In the genomic region with DNA sequence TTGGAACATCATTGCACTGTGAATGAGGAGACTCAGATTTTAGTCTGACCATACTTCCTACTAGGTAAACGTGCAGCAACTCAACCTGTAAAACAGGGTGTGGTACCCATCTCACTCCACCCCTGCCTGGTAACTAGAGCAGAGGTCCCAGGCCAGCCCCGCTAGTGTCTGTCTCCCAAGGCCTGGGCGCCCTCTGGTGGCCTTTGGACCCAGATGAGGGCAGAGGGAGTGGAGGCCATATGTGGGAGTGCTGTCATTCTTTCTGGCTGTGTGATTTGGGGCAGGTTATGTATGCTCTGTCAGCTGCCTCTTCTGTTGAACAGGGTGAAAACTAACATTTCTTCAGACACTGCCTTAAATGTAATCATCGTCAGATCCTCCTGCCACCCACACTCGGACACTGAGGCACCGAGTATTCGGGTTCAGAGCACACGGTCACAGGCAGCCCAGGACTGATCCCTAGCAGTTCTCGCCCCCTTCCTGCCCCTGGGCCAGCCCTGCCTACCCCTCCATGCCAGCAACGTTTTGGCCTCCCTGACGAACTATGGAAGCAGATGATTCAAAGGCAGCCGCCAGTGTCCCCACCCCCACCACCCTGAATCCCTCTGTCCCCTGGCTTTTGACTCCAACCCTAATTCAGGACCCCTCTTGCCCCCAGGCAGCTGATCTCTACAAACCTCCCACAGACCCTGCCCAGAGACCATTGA, we compare ENCODE assay signal across 8 cellular contexts.
A peak's percentile ranks its signal among the peaks of the same experiment; 100 is the strongest.
DNase-seq lines count a peak whose midpoint lies in the region; ATAC-seq and TF ChIP-seq lines count a peak whose summit lies in the region.

No MANE protein-coding gene starts in this region.

- peaks cover 51 to 99% (median 88%) of the 10 kb centered on the region in 7 donors for H3K4me1 Mint-ChIP-seq in naive thymus-derived CD4-positive, alpha-beta T cell
- H3K4me1 Mint-ChIP-seq in stimulated activated effector memory CD8-positive, alpha-beta T cell treated with anti-CD3 and anti-CD28 coated beads, Interleukin-12 subunit alpha, Interleukin-12 subunit beta, amount 100 ng/mL, for 72 hours, result peaks cover 78% of the 10 kb centered on the region

- H3K4me3 Mint-ChIP-seq in naive thymus-derived CD4-positive, alpha-beta T cell, result peak overlapping the region; percentile 17 to 75 (median 52)
- no peak overlapping the region for H3K4me3 Mint-ChIP-seq in stimulated activated effector memory CD8-positive, alpha-beta T cell treated with anti-CD3 and anti-CD28 coated beads, Interleukin-12 subunit alpha, Interleukin-12 subunit beta, amount 100 ng/mL, for 72 hours

- H3K27ac ChIP-seq in OCI-LY1 (ENCODE audit: low read depth, low read length, poor library complexity, severe bottlenecking), result peak overlapping the region; percentile 25
- peak overlapping the region; percentile 57 for H3K27ac ChIP-seq in naive thymus-derived CD4-positive, alpha-beta T cell (ENCODE audit: low read depth, low read length)

- peaks cover 6 to 29% (median 24%) of the 10 kb centered on the region in 5 donors for H3K36me3 Mint-ChIP-seq in naive thymus-derived CD4-positive, alpha-beta T cell
- H3K36me3 Mint-ChIP-seq in stimulated activated effector memory CD8-positive, alpha-beta T cell treated with anti-CD3 and anti-CD28 coated beads, Interleukin-12 subunit alpha, Interleukin-12 subunit beta, amount 100 ng/mL, for 72 hours, result peaks cover 97% of the 10 kb centered on the region

- ATAC-seq in GM21381 (IDR thresholded peaks at IDR 0.05; ENCODE audit: unreplicated experiment), result peak; percentile 85
- peak; percentile 90 for ATAC-seq in naive thymus-derived CD4-positive, alpha-beta T cell
- peak; percentile 92 for ATAC-seq in stimulated activated effector memory CD8-positive, alpha-beta T cell treated with anti-CD3 and anti-CD28 coated beads, Interleukin-12 subunit alpha, Interleukin-12 subunit beta, amount 100 ng/mL, for 72 hours

- H3K79me2 ChIP-seq in OCI-LY1 (ENCODE audit: insufficient read depth, low read length), result no peaks in the 10 kb centered on the region

- CTCF ChIA-PET in naive thymus-derived CD4-positive, alpha-beta T cell (lab: Charles Lee), result interaction anchor here (0.6 to 4.8 kb wide), 15 partner anchors 12 to 531 kb away, joined by 3 to 30 read pairs (median 4); no protein-coding TSS in a partner anchor

- no peaks in the 10 kb centered on the region for H3K9me3 ChIP-seq in OCI-LY1 (ENCODE audit: low read length)
- H3K9me3 ChIP-seq in naive thymus-derived CD4-positive, alpha-beta T cell (ENCODE audit: control insufficient read depth in 2 of 3, low read length in 3 of 3), result no peaks in the 10 kb centered on the region

- intact Hi-C loops in naive thymus-derived CD4-positive, alpha-beta T cell (cut with micrococcal nuclease), result loop anchor here (1.0 to 5.0 kb wide), 11 partner anchors 9 to 376 kb away; a partner anchor contains a TSS

- H3K36me3 ChIP-seq in OCI-LY1 (ENCODE audit: insufficient read depth, low read length), result no peaks in the 10 kb centered on the region
- peaks cover 5 to 51% (median 18%) of the 10 kb centered on the region in 3 experiments for H3K36me3 ChIP-seq in naive thymus-derived CD4-positive, alpha-beta T cell (ENCODE audit: control insufficient read depth in 2 of 3, insufficient read depth in 3 of 3, low read length in 3 of 3)

- H3K4me3 ChIP-seq in OCI-LY1 (ENCODE audit: low read depth, low read length, poor library complexity, severe bottlenecking) (no peak overlapping the region), epithelial cell of proximal tubule (ENCODE audit: low read depth, low read length) (no peak overlapping the region)
- H3K4me3 ChIP-seq in naive thymus-derived CD4-positive, alpha-beta T cell (ENCODE audit: low read length), result no peak overlapping the region

- H3K9me2 ChIP-seq in OCI-LY1 (ENCODE audit: low read depth, low read length), result no peaks in the 10 kb centered on the region

- DNase-seq in D341Med (ENCODE audit: low spot score), result peak; percentile 93
- peak; percentile 95 for DNase-seq in HT-29 (ENCODE audit: low spot score)
- peak; percentile 85 for DNase-seq in activated T-cell treated with anti-CD3 and anti-CD28 coated beads for 1 hour (ENCODE audit: low read depth)
- DNase-seq in epithelial cell of proximal tubule (ENCODE audit: low read depth), result no peak
- DNase-seq in naive thymus-derived CD4-positive, alpha-beta T cell, result peak; percentile 79 to 89 (median 87)
- peak; percentile 72 to 90 for DNase-seq in stimulated activated effector memory CD8-positive, alpha-beta T cell treated with anti-CD3 and anti-CD28 coated beads, Interleukin-12 subunit alpha, Interleukin-12 subunit beta, amount 100 ng/mL, for 72 hours (ENCODE audit: low spot score in 2 of 2)

- H2AFZ ChIP-seq in OCI-LY1 (ENCODE audit: low read length), result no peak overlapping the region

- TF ChIP-seq CTCF in OCI-LY1 (IDR thresholded peaks at IDR 0.05; ENCODE audit: low read length) (peak; percentile 94), epithelial cell of proximal tubule (conservative IDR thresholded peaks at IDR 0.05; ENCODE audit: low read depth, low read length) (peak; percentile 95)

- no peaks in the 10 kb centered on the region for H3K27me3 Mint-ChIP-seq in naive thymus-derived CD4-positive, alpha-beta T cell

- POLR2A ChIA-PET in naive thymus-derived CD4-positive, alpha-beta T cell (lab: Charles Lee), result interaction anchor here (0.6 to 11.9 kb wide), 13 partner anchors 12 to 239 kb away, joined by 3 to 281 read pairs (median 3); a partner anchor contains a TSS

- no peaks in the 10 kb centered on the region for H3K9me3 Mint-ChIP-seq in naive thymus-derived CD4-positive, alpha-beta T cell
- H3K9me3 Mint-ChIP-seq in stimulated activated effector memory CD8-positive, alpha-beta T cell treated with anti-CD3 and anti-CD28 coated beads, Interleukin-12 subunit alpha, Interleukin-12 subunit beta, amount 100 ng/mL, for 72 hours, result no peaks in the 10 kb centered on the region

- H3F3A ChIP-seq in OCI-LY1 (ENCODE audit: insufficient read depth, low read length), result no peaks in the 10 kb centered on the region

- peak overlapping the region; percentile 71 to 96 (median 92) for H3K27ac Mint-ChIP-seq in naive thymus-derived CD4-positive, alpha-beta T cell
- H3K27ac Mint-ChIP-seq in stimulated activated effector memory CD8-positive, alpha-beta T cell treated with anti-CD3 and anti-CD28 coated beads, Interleukin-12 subunit alpha, Interleukin-12 subunit beta, amount 100 ng/mL, for 72 hours, result peak overlapping the region; percentile 89

- no peaks in the 10 kb centered on the region for H3K27me3 ChIP-seq in OCI-LY1 (ENCODE audit: insufficient read depth, low read length)
- no peaks in the 10 kb centered on the region for H3K27me3 ChIP-seq in naive thymus-derived CD4-positive, alpha-beta T cell (ENCODE audit: control insufficient read depth in 2 of 2, insufficient read depth in 2 of 2, low read length in 2 of 2)

- no peaks in the 10 kb centered on the region for H4K20me1 ChIP-seq in OCI-LY1 (ENCODE audit: insufficient read depth, low read length)

- H3K9ac ChIP-seq in OCI-LY1 (ENCODE audit: low read length), result no peak overlapping the region; the same call in 1 of the 2 replicates

- no peak overlapping the region for H3K4me2 ChIP-seq in OCI-LY1 (ENCODE audit: low read length)

- peaks cover 55% of the 10 kb centered on the region for H3K4me1 ChIP-seq in OCI-LY1 (ENCODE audit: insufficient read depth, low read length, severe bottlenecking)
- peaks cover 59 to 85% of the 10 kb centered on the region in 2 donors for H3K4me1 ChIP-seq in naive thymus-derived CD4-positive, alpha-beta T cell (ENCODE audit: control insufficient read depth in 2 of 2, insufficient read depth in 2 of 2, low read length in 2 of 2)
